Comparison of ENCODE assay signal across 8 cellular contexts in the genomic region with DNA sequence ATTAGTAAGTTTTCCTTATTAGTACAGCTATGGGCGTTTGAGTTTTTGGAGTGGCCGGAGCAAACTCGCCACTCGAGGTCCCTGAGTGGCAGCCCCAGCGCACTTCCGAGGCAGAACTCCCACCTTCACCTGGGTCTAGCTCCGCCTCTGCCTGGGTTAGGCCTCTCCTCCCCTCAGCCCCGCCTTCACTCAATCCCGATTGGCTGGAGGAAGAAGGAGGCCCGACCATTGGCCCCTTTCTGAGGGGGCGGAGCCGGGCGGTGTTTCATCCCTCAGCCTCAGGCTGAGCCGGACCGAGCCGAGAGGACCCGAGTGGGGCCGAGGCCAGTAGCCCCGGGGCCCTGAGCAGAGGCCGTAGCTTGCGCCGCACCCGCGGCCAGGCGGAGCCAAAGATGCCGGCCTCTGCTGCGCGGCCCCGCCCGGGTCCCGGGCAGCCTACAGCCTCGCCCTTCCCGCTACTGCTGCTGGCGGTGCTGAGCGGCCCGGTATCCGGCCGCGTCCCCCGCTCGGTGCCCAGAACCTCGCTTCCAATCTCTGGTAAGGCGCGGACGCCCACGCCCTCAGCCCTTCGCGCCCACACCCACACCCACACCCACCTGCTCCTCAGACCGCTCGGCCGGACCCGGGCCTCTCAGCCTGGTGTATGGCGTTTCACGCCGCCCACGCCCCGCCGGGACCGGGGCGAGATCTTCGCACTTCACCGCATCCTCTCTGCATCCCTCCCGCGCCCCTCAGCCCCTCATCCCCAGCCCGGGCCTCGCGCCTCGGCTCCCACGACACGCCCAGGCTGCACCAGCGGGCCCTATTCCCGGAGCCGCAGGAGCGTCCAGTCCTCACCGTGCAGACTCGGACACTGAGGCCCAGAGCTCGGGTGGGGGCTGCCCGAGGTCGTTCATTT. TPM values are rescaled to one million over a fixed set of nuclear protein-coding genes. Genes with fewer than 3 reads are reported as not detected.
DNase-seq lines count a peak whose midpoint lies in the region; ATAC-seq, FAIRE-seq and TF ChIP-seq lines count a peak whose summit lies in the region.

A gene with protein sequence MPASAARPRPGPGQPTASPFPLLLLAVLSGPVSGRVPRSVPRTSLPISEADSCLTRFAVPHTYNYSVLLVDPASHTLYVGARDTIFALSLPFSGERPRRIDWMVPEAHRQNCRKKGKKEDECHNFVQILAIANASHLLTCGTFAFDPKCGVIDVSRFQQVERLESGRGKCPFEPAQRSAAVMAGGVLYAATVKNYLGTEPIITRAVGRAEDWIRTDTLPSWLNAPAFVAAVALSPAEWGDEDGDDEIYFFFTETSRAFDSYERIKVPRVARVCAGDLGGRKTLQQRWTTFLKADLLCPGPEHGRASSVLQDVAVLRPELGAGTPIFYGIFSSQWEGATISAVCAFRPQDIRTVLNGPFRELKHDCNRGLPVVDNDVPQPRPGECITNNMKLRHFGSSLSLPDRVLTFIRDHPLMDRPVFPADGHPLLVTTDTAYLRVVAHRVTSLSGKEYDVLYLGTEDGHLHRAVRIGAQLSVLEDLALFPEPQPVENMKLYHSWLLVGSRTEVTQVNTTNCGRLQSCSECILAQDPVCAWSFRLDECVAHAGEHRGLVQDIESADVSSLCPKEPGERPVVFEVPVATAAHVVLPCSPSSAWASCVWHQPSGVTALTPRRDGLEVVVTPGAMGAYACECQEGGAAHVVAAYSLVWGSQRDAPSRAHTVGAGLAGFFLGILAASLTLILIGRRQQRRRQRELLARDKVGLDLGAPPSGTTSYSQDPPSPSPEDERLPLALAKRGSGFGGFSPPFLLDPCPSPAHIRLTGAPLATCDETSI (plus strand): TSS at position 263 of the 898 bp plus-strand sequence. CDS start 130 bp downstream, at position 393.

- intact Hi-C loops in mucosa of descending colon (cut with DNase I, micrococcal nuclease): no loop called here

- TF ChIP-seq CTCF in D721Med (IDR thresholded peaks at IDR 0.05; ENCODE audit: insufficient read depth, missing control alignments) (no peak), OCI-LY1 (IDR thresholded peaks at IDR 0.05; ENCODE audit: low read length) (no peak), epithelial cell of esophagus (IDR thresholded peaks at IDR 0.05; ENCODE audit: insufficient read depth, low read depth, low read length, missing control alignments) (no peak), mucosa of descending colon (IDR thresholded peaks at IDR 0.05) (no peak)

- H3K9me3 ChIP-seq in OCI-LY1 (ENCODE audit: low read length): no peaks in the 10 kb centered on the region
- H3K9me3 ChIP-seq in mucosa of descending colon: no peaks in the 10 kb centered on the region

- H3K27ac ChIP-seq in OCI-LY1 (ENCODE audit: low read depth, low read length, poor library complexity, severe bottlenecking): no peak within 1 kb of the TSS

- peak within 1 kb of the TSS; percentile 70 for H3K9ac ChIP-seq in OCI-LY1 (ENCODE audit: low read length)

- H4K20me1 ChIP-seq in OCI-LY1 (ENCODE audit: insufficient read depth, low read length): no peaks in the 10 kb centered on the region

- peaks cover 13% of the 10 kb centered on the region for H3K4me1 ChIP-seq in OCI-LY1 (ENCODE audit: insufficient read depth, low read length, severe bottlenecking)
- H3K4me1 ChIP-seq in mucosa of descending colon (ENCODE audit: low read depth): peaks cover 3% of the 10 kb centered on the region

- ATAC-seq in GM21526 (IDR thresholded peaks at IDR 0.05; ENCODE audit: low FRiP score, unreplicated experiment) (peak; percentile 99), mucosa of descending colon (peak; percentile 99)

- no peaks in the 10 kb centered on the region for H3K9me2 ChIP-seq in OCI-LY1 (ENCODE audit: low read depth, low read length)

- H3K36me3 ChIP-seq in OCI-LY1 (ENCODE audit: insufficient read depth, low read length): no peaks in the 10 kb centered on the region
- no peaks in the 10 kb centered on the region for H3K36me3 ChIP-seq in mucosa of descending colon (ENCODE audit: low read depth)

- H3K4me3 ChIP-seq in OCI-LY1 (ENCODE audit: low read depth, low read length, poor library complexity, severe bottlenecking) (peak within 1 kb of the TSS; percentile 70), epithelial cell of esophagus (ENCODE audit: low read length) (peak within 1 kb of the TSS; percentile 66), mucosa of descending colon (peak within 1 kb of the TSS; percentile 38)

- FAIRE-seq in D721Med (lab: Jason Lieb, UNC): no peak

- H3K27me3 ChIP-seq in OCI-LY1 (ENCODE audit: insufficient read depth, low read length): no peaks in the 10 kb centered on the region

- peak within 1 kb of the TSS; percentile 64; the same call in 1 of the 2 replicates for H2AFZ ChIP-seq in OCI-LY1 (ENCODE audit: low read length)

- no peaks in the 10 kb centered on the region for H3K79me2 ChIP-seq in OCI-LY1 (ENCODE audit: insufficient read depth, low read length)

- peak within 1 kb of the TSS; percentile 80 for H3K4me2 ChIP-seq in OCI-LY1 (ENCODE audit: low read length)

- peak; percentile 91 for DNase-seq in D721Med (ENCODE audit: insufficient read length, low spot score)
- peak; percentile 95 for DNase-seq in HuH-7 (ENCODE audit: low spot score)
- peak; percentile 91 for DNase-seq in activated T-cell treated with anti-CD3 and anti-CD28 coated beads for 24 hours (ENCODE audit: low read depth)
- DNase-seq in epithelial cell of esophagus (ENCODE audit: low read depth): peak; percentile 96
- peak; percentile 97 to 98 (median 98) for DNase-seq in mucosa of descending colon
- DNase-seq in stimulated activated CD8-positive, alpha-beta memory T cell treated with anti-CD3 and anti-CD28 coated beads, Interleukin-4, amount 100 ng/mL, for 1 hour (ENCODE audit: low read depth in 2 of 2, low spot score in 1 of 2): peak; percentile 79 to 89

- H3F3A ChIP-seq in OCI-LY1 (ENCODE audit: insufficient read depth, low read length): no peaks in the 10 kb centered on the region

RNA-seq across cellular contexts. Expression of the gene that starts here (rescaled TPM):
- total RNA-seq in mucosa of descending colon: 1 to 10 TPM; 3.9 to 5.7 (median 4.4) TPM
